In genomic region chr9:5582835-5583195, GRCh38 we compare ENCODE assay signal across 8 cellular contexts. TPM values are rescaled to one million over a fixed set of nuclear protein-coding genes. Genes with fewer than 3 reads are reported as not detected.
A peak's percentile ranks its signal among the peaks of the same experiment; 100 is the strongest.
DNase-seq lines count a peak whose midpoint lies in the region; ATAC-seq and TF ChIP-seq lines count a peak whose summit lies in the region.

No MANE protein-coding gene starts in this region.

- no peak overlapping the region for H3K4me3 ChIP-seq in IMR-90 (ENCODE audit: insufficient read depth, low read depth, low read length)

- H3K36me3 Mint-ChIP-seq in brain (peaks cover 10% of the 10 kb centered on the region), nephron (ENCODE audit: low read depth) (no peaks in the 10 kb centered on the region)

- peak overlapping the region; percentile 76 for H2BK5ac ChIP-seq in IMR-90 (ENCODE audit: low read depth, low read length, poor library complexity, severe bottlenecking)

- peak overlapping the region; percentile 77 for H3K23ac ChIP-seq in IMR-90 (ENCODE audit: low read depth, low read length)

- H3K18ac ChIP-seq in IMR-90 (ENCODE audit: low read depth, low read length) = peak overlapping the region; percentile 31

- no peaks in the 10 kb centered on the region for H3K27me3 Mint-ChIP-seq in brain
- H3K27me3 Mint-ChIP-seq in nephron (ENCODE audit: low read depth) = no peaks in the 10 kb centered on the region

- H3K79me1 ChIP-seq in IMR-90 (ENCODE audit: low read depth in 1 of 2, low read length in 2 of 2) = peaks cover 0 to 12% of the 10 kb centered on the region in 2 experiments; a peak in 2 of 4 replicates

- H3K9me3 Mint-ChIP-seq in brain = peaks cover 0 to 3% (median 2%) of the 10 kb centered on the region in 5 experiments
- H3K9me3 Mint-ChIP-seq in nephron = no peaks in the 10 kb centered on the region

- H2BK20ac ChIP-seq in IMR-90 (ENCODE audit: low read depth, low read length) = peak overlapping the region; percentile 53

- dilution Hi-C loops in IMR-90 (cut with HindIII; ENCODE audit: low sequenced_read_pairs, unreplicated experiment) = no loop called here

- TF ChIP-seq RAD21 in IMR-90 (IDR thresholded peaks at IDR 0.05; ENCODE audit: low read length) = no peak

- peak overlapping the region; percentile 14; the same call in 1 of the 2 replicates for H3K9ac ChIP-seq in IMR-90 (ENCODE audit: low read depth, low read length)

- WGBS in IMR-90 (ENCODE audit: extremely low coverage in 2 of 2, insufficient read length in 1 of 2), 2 experiments = no CpG with 5 or more reads among the region's 2 CpGs

- peak overlapping the region; percentile 84 for H2AFZ ChIP-seq in IMR-90 (replicated peaks; ENCODE audit: low read length, poor library complexity)

- H3K14ac ChIP-seq in IMR-90 (replicated peaks; ENCODE audit: low read depth, low read length) = peak overlapping the region; percentile 83

- DNase-seq in GM10248 (ENCODE audit: extremely low spot score) (peak; percentile 49), IMR-90 (peak; percentile 89), NCI-H524 treated with DMSO at 0.1 percent for 48 hours (lab: John Stamatoyannopoulos, UW) (no peak), cerebellum (ENCODE audit: low spot score) (no peak), T-helper 9 cell (no peak)

- H3K4me3 Mint-ChIP-seq in brain = peak overlapping the region in 1 of 5 experiments; percentile 30
- no peak overlapping the region for H3K4me3 Mint-ChIP-seq in nephron

- H3K36me3 ChIP-seq in IMR-90 (ENCODE audit: control insufficient read depth, insufficient read depth, low read length) = no peaks in the 10 kb centered on the region

- H2AK5ac ChIP-seq in IMR-90 (ENCODE audit: low read depth, low read length) = peak overlapping the region; percentile 18; the same call in 1 of the 2 replicates

- H3K4ac ChIP-seq in IMR-90 (ENCODE audit: low read depth, low read length) = peak overlapping the region; percentile 66

- peaks cover 2% of the 10 kb centered on the region; the same call in 1 of the 2 replicates for H3K9me1 ChIP-seq in IMR-90 (ENCODE audit: insufficient read depth, low read length)

- H3K9me3 ChIP-seq in IMR-90 (ENCODE audit: control insufficient read depth, insufficient read depth, low read length) = no peaks in the 10 kb centered on the region

- no peaks in the 10 kb centered on the region for H4K20me1 ChIP-seq in IMR-90 (ENCODE audit: insufficient read depth, low read length)

- intact Hi-C loops in IMR-90 (cut with micrococcal nuclease) = loop anchor here (1.0 kb wide), 1 partner anchor 73 kb away; the partner anchor contains the start of gene PDCD1LG2

- H4K5ac ChIP-seq in IMR-90 (ENCODE audit: low read depth, low read length) = 0 out of 2 replicates have a peak overlapping the region, but pooled peaks have one; percentile 7

- peak overlapping the region; percentile 90 for H4K91ac ChIP-seq in IMR-90 (ENCODE audit: insufficient read depth, low read depth, low read length)

- H4K8ac ChIP-seq in IMR-90 (ENCODE audit: low read depth in 2 of 2, low read length in 2 of 2) = peak overlapping the region; percentile 41 to 89

- H2BK15ac ChIP-seq in IMR-90 (ENCODE audit: low read depth, low read length) = peak overlapping the region; percentile 53

- TF ChIP-seq CTCF in GM10248 (IDR thresholded peaks at IDR 0.05; ENCODE audit: control extremely low read depth, extremely low read depth, low read depth, missing control alignments) = no peak
- TF ChIP-seq CTCF in IMR-90 (conservative IDR thresholded peaks at IDR 0.05; ENCODE audit: low read depth, low read length) = no peak
- TF ChIP-seq CTCF in brain (conservative IDR thresholded peaks at IDR 0.05) = no peak
- no peak for TF ChIP-seq CTCF in nephron (IDR thresholded peaks at IDR 0.05; ENCODE audit: unreplicated experiment in 3 of 3)

- no TSS peak for BruUV-seq in IMR-90 (replicated peaks; lab: Mats Ljungman, UMichigan)

- TF ChIP-seq POLR2A in IMR-90 (IDR thresholded peaks at IDR 0.05; ENCODE audit: low read depth, low read length) = no peak

- H3K4me1 Mint-ChIP-seq in brain = peaks cover 11% of the 10 kb centered on the region
- H3K4me1 Mint-ChIP-seq in nephron = no peaks in the 10 kb centered on the region

- in situ Hi-C loops in IMR-90 (cut with MboI; ENCODE audit: low sequenced_read_pairs) = loop anchor here (10.0 to 25.0 kb wide), 2 partner anchors 598 to 1196 kb away; partner anchors contain the start of gene JAK2

- H3K27me3 ChIP-seq in IMR-90 (ENCODE audit: control insufficient read depth, insufficient read depth, low read length) = no peaks in the 10 kb centered on the region

- CTCF ChIA-PET in GM10248 (lab: Yijun Ruan, JAX) (interaction anchor here (0.8 to 3.1 kb wide), 20 partner anchors 13 to 823 kb away, joined by 3 to 18 read pairs (median 4); partner anchors contain the start of genes CD274 and JAK2), IMR-90 (lab: Yijun Ruan, JAX) (interaction anchor here (0.6 to 2.1 kb wide), 2 partner anchors 133 to 297 kb away, joined by 6 to 10 read pairs; partner anchors contain the start of gene CD274)

- peaks cover 14% of the 10 kb centered on the region for H3K4me1 ChIP-seq in IMR-90 (ENCODE audit: control insufficient read depth, insufficient read depth, low read length)

- peak; percentile 45 for ATAC-seq in GM21526 (IDR thresholded peaks at IDR 0.05; ENCODE audit: low FRiP score, unreplicated experiment)
- ATAC-seq in IMR-90 (ENCODE audit: low read depth) = peak; percentile 59

- peak overlapping the region in 4 of 5 experiments; percentile 43 to 86 (median 74) for H3K27ac Mint-ChIP-seq in brain
- H3K27ac Mint-ChIP-seq in nephron = peak overlapping the region in 2 of 3 experiments; percentile 45 to 51

- peak overlapping the region; percentile 41; the same call in 1 of the 2 replicates for H3K56ac ChIP-seq in IMR-90 (ENCODE audit: extremely low read depth, insufficient read depth, low read length)

- peak overlapping the region; percentile 42 for H3K4me2 ChIP-seq in IMR-90 (ENCODE audit: low read depth, low read length)

- POLR2A ChIA-PET in GM10248 (lab: Yijun Ruan, JAX) = interaction anchor here (0.5 to 2.0 kb wide), 9 partner anchors 13 to 262 kb away, joined by 3 to 10 read pairs (median 4); partner anchors contain the start of gene CD274
- POLR2A ChIA-PET in IMR-90 (lab: Charles Lee; ENCODE audit: unreplicated experiment) = interaction anchor here (0.6 to 2.0 kb wide), 2 partner anchors 53 to 72 kb away, joined by 9 to 11 read pairs; partner anchors contain the start of gene PDCD1LG2

- H2AK9ac ChIP-seq in IMR-90 (replicated peaks; ENCODE audit: low read depth, low read length, poor library complexity) = no peak overlapping the region

- peak overlapping the region; percentile 46 for H3K27ac ChIP-seq in IMR-90 (ENCODE audit: insufficient read depth, low read length)

- peak overlapping the region; percentile 83 for H2BK120ac ChIP-seq in IMR-90 (ENCODE audit: low read depth, low read length)

TF ChIP-seq in IMR-90, 13 proteins besides CTCF, POLR2A, EP300 and RAD21:
- TF ChIP-seq, protein P1, sequence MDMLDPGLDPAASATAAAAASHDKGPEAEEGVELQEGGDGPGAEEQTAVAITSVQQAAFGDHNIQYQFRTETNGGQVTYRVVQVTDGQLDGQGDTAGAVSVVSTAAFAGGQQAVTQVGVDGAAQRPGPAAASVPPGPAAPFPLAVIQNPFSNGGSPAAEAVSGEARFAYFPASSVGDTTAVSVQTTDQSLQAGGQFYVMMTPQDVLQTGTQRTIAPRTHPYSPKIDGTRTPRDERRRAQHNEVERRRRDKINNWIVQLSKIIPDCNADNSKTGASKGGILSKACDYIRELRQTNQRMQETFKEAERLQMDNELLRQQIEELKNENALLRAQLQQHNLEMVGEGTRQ (IDR thresholded peaks at IDR 0.05; ENCODE audit: low read depth, low read length) = peak; percentile 63; the same call in 1 of the 2 replicates
- 0 out of 2 replicates have a peak, but pooled peaks have one; percentile 32 for TF ChIP-seq MXI1 (IDR thresholded peaks at IDR 0.05; ENCODE audit: borderline replicate concordance, low read depth, low read length)
- TF ChIP-seq RCOR1 (IDR thresholded peaks at IDR 0.05; ENCODE audit: insufficient replicate concordance, low read length) = no peak

RNA-seq across cellular contexts. Expression of gene RIC1, which starts 46.1 kb away (rescaled TPM):
- total RNA-seq in IMR-90 (2012; rRNA removed) = 68.6 and 76.9 TPM in 2 replicates
- polyA plus RNA-seq in IMR-90 (2012; rRNA removed) = 25.5 and 28.8 TPM in 2 replicates
- polyA plus RNA-seq in IMR-90 (2012; cell fraction: cytosol; rRNA removed) = 8.9 and 9.9 TPM in 2 replicates
- polyA plus RNA-seq in IMR-90 (2012; cell fraction: nucleus; rRNA removed; ENCODE audit: low replicate concordance) = 18.0 and 107 TPM in 2 replicates
- 2.2 TPM for polyA plus RNA-seq in brain (ENCODE audit: insufficient read depth, low read depth, low replicate concordance)
- 33.8 TPM for total RNA-seq in cerebellum

Comparison
In these comparisons a context has a peak if more than half of its experiments do, and no peak if none do; other contexts are left out.
1. DNase-seq: peak in GM10248 (single experiment) and IMR-90 (single experiment); none in NCI-H524 treated with DMSO at 0.1 percent for 48 hours (single experiment), cerebellum (single experiment) and T-helper 9 cell (single experiment).